9 cellular contexts compared by ENCODE assay signal in the genomic region with DNA sequence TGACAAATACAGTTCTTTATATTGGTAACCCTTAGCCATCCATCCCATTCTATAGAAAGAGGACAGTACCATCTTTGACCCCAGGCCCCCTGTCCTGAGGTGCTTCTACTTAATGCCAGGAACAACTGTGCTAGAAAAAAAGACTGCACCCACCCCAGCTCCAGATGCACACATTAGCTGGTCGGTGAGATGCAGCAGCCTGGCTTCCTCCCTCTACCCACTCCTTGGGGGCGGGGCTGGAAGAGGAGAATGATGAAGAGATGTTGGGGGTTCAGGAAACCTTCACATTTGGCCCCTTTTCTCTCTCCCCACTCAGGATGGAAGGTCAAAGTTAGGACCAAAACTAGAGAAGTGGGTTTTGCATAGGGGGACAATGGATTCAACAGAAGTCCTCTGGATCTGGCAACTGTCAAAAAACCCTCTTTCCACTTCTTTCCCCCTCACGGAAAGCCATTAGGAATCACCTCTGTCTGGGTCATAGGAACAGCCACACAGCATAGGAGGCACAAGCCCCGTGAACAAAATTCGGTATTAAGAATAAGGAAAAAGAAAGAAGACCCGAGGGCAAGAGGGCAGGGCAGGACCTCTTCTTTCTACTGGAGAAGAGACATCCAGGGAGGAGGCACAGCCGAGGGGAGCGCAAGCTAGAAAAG. TPM values are rescaled to one million over a fixed set of nuclear protein-coding genes. Genes with fewer than 3 reads are reported as not detected.
A peak's percentile ranks its signal among the peaks of the same experiment; 100 is the strongest.
DNase-seq lines count a peak whose midpoint lies in the region; ATAC-seq, FAIRE-seq and TF ChIP-seq lines count a peak whose summit lies in the region.
"Had no signal": no experiment of that assay in that cellular context is flagged by ENCODE, and none has a peak within 500 bp of the region (broad histone marks: within the 10 kb centered on the region; RNA-seq: fewer than 3 reads in every experiment).

No MANE protein-coding gene starts in this region.

- no peak overlapping the region for H3K4ac ChIP-seq in mesendoderm (ENCODE audit: low read depth, low read length)

- no peaks in the 10 kb centered on the region for H3K79me1 ChIP-seq in mesendoderm (ENCODE audit: low read length)

- peak overlapping the region; percentile 50 for H3K56ac ChIP-seq in mesendoderm (ENCODE audit: low read length)

- peak overlapping the region; percentile 11 for H3K4me2 ChIP-seq in mesendoderm (ENCODE audit: low read length)

- no peak for ATAC-seq in HG02885 (IDR thresholded peaks at IDR 0.05; ENCODE audit: poor library complexity, unreplicated experiment)
- no peak for ATAC-seq in HG02798 (IDR thresholded peaks at IDR 0.05; ENCODE audit: poor library complexity, unreplicated experiment)
- ATAC-seq: HCT116 had no signal

- H3K9me3 ChIP-seq in HAP-1 (no peaks in the 10 kb centered on the region), ascending aorta (no peaks in the 10 kb centered on the region)

- no peak for FAIRE-seq in urothelium cell line (lab: Jason Lieb, UNC)

- TF ChIP-seq CTCF in AG04449 (IDR thresholded peaks at IDR 0.05; ENCODE audit: insufficient read depth, low read length, missing control alignments), result no peak
- TF ChIP-seq CTCF in ascending aorta (IDR thresholded peaks at IDR 0.05), result no peak

- POLR2A ChIA-PET in AG04449 (lab: Yijun Ruan, JAX), result interaction anchor here (0.6 kb wide), 2 partner anchors 14 to 35 kb away, joined by 3 read pairs; no protein-coding TSS in a partner anchor

- no peak overlapping the region for H2BK5ac ChIP-seq in mesendoderm (ENCODE audit: low read length)

- H2AK5ac ChIP-seq in mesendoderm (ENCODE audit: low read length), result no peak overlapping the region

- no peak overlapping the region for H3K18ac ChIP-seq in mesendoderm (ENCODE audit: low read length)

- intact Hi-C loops in ascending aorta (cut with DNase I), result loop anchor here (2.0 to 5.0 kb wide), 2 partner anchors 38 to 134 kb away; a partner anchor contains a TSS

- H3K9ac ChIP-seq in mesendoderm (ENCODE audit: low read length), result peak overlapping the region; percentile 27

- in situ Hi-C loops in HAP-1 (cut with MboI; ENCODE audit: low sequenced_read_pairs), result no loop called here

- H3K27ac ChIP-seq in ascending aorta, result no peak overlapping the region
- no peak overlapping the region for H3K27ac ChIP-seq in mesendoderm (ENCODE audit: low read depth, low read length)

- H4K8ac ChIP-seq in mesendoderm (ENCODE audit: low read depth, low read length), result no peak overlapping the region

- peaks cover 10% of the 10 kb centered on the region for H3K4me1 ChIP-seq in HAP-1
- peaks cover 0 to 14% of the 10 kb centered on the region in 2 donors for H3K4me1 ChIP-seq in ascending aorta
- H3K4me1 ChIP-seq in mesendoderm (ENCODE audit: control insufficient read depth, low read depth, low read length), result no peaks in the 10 kb centered on the region

- H3K4me3 ChIP-seq in AG04449 (ENCODE audit: low read depth, low read length) (peak overlapping the region; percentile 65), HAP-1 (peak overlapping the region; percentile 34), ascending aorta (peak overlapping the region; percentile 40 to 61), mesendoderm (ENCODE audit: low read length) (no peak overlapping the region)

- H3K27me3 ChIP-seq in HAP-1 (ENCODE audit: low read depth) (peaks cover 10% of the 10 kb centered on the region), ascending aorta (no peaks in the 10 kb centered on the region), mesendoderm (ENCODE audit: insufficient read depth, low read length, poor library complexity) (peaks cover 29% of the 10 kb centered on the region)

- H3K36me3 ChIP-seq in HAP-1 (replicated peaks) (no peaks in the 10 kb centered on the region), ascending aorta (no peaks in the 10 kb centered on the region), mesendoderm (ENCODE audit: control insufficient read depth, insufficient read depth, low read length) (no peaks in the 10 kb centered on the region)

- H3K23ac ChIP-seq in mesendoderm (ENCODE audit: low read length), result peak overlapping the region; percentile 50

- H3K79me2 ChIP-seq in mesendoderm (ENCODE audit: control insufficient read depth, insufficient read depth, low read length), result no peaks in the 10 kb centered on the region

- no peak overlapping the region for H4K5ac ChIP-seq in mesendoderm (ENCODE audit: low read length)

- WGBS in mesendoderm (ENCODE audit: extremely low coverage, insufficient coverage, low lambda C conversion rate), result no CpG with 5 or more reads among the region's 8 CpGs

- CTCF ChIA-PET in AG04449 (lab: Yijun Ruan, JAX), result interaction anchor here (0.6 to 2.5 kb wide), 7 partner anchors 8 to 135 kb away, joined by 3 to 14 read pairs (median 4); a partner anchor contains a TSS

- DNase-seq in AG04449 (ENCODE audit: low read depth, low spot score) (no peak), HAP-1 (ENCODE audit: low spot score in 2 of 2) (peak in 1 of 2 experiments; percentile 28), ascending aorta (ENCODE audit: low spot score in 2 of 2) (no peak), mesendoderm (no peak), urothelium cell line (ENCODE audit: low spot score) (peak; percentile 35), germinal center (ENCODE audit: low spot score) (no peak)

- no peak overlapping the region for H2BK120ac ChIP-seq in mesendoderm (ENCODE audit: low read depth, low read length)

- H2BK15ac ChIP-seq in mesendoderm (replicated peaks; ENCODE audit: low read depth), result no peak overlapping the region

RNA-seq across cellular contexts. Expression of a gene that starts 0.8 kb away (rescaled TPM):
- 7.7 TPM for total RNA-seq in ascending aorta
- 2.1 TPM for polyA plus RNA-seq in mesendoderm (2013, experiment 1 of 2)
- 2.3 TPM for polyA plus RNA-seq in mesendoderm (2013, experiment 2 of 2)

RNA-seq across cellular contexts. Expression of a gene that starts 38.8 kb away (rescaled TPM):
- 42.4 TPM for total RNA-seq in ascending aorta
- 10.3 TPM for polyA plus RNA-seq in mesendoderm (2013, experiment 1 of 2)
- polyA plus RNA-seq in mesendoderm (2013, experiment 2 of 2), result 9.6 TPM
